Comparison of ENCODE assay signal across 21 cellular contexts in genomic region chr2:20143263-20143662, GRCh38.
DNase-seq lines count a peak whose midpoint lies in the region; ATAC-seq and TF ChIP-seq lines count a peak whose summit lies in the region.
"Had no signal": no experiment of that assay in that cellular context is flagged by ENCODE, and none has a peak within 500 bp of the region (broad histone marks: within the 10 kb centered on the region; RNA-seq: fewer than 3 reads in every experiment).

No MANE protein-coding gene starts in this region.

- no peaks in the 10 kb centered on the region for H3K27me3 Mint-ChIP-seq in mesothelial cell of epicardium (ENCODE audit: low read depth)

- intact Hi-C loops in PC-9 (cut with micrococcal nuclease; ENCODE audit: unreplicated experiment) = loop anchor here (1.0 to 2.0 kb wide), 3 partner anchors 28 to 89 kb away; no protein-coding TSS in a partner anchor
- intact Hi-C loops in head of caudate nucleus (cut with DNase I) = no loop called here

- no peak overlapping the region for H2AFZ ChIP-seq in PC-9
- H2AFZ ChIP-seq: hepatocyte had no signal

- TF ChIP-seq CTCF in AG10803 (conservative IDR thresholded peaks at IDR 0.05; ENCODE audit: low read length) (no peak), PC-9 (conservative IDR thresholded peaks at IDR 0.05) (no peak), mesothelial cell of epicardium (IDR thresholded peaks at IDR 0.05; ENCODE audit: unreplicated experiment) (no peak)

- no peak overlapping the region for H3K4me3 Mint-ChIP-seq in mesothelial cell of epicardium
- H3K4me3 Mint-ChIP-seq: activated naive CD4-positive, alpha-beta T cell treated with anti-CD3 and anti-CD28 coated beads for 36 hours; naive thymus-derived CD4-positive, alpha-beta T cell had no signal

- no peaks in the 10 kb centered on the region for H3K36me3 ChIP-seq in PC-9 (ENCODE audit: low read depth)
- H3K36me3 ChIP-seq: left ventricle myocardium inferior, tibial nerve had no signal

- peaks cover 37% of the 10 kb centered on the region for H3F3A ChIP-seq in PC-9 (ENCODE audit: insufficient read depth, low read depth)

- no peaks in the 10 kb centered on the region for H3K79me2 ChIP-seq in PC-9 (ENCODE audit: low read depth)
- H3K79me2 ChIP-seq: hepatocyte had no signal

- no peaks in the 10 kb centered on the region for H3K36me3 Mint-ChIP-seq in mesothelial cell of epicardium
- H3K36me3 Mint-ChIP-seq: naive thymus-derived CD4-positive, alpha-beta T cell had no signal

- no peaks in the 10 kb centered on the region for H4K20me1 ChIP-seq in PC-9 (ENCODE audit: insufficient read depth)

- DNase-seq in AG10803 (ENCODE audit: low read depth) = peak; percentile 58
- DNase-seq in PC-9 = peak; percentile 73 to 97
- no peak for DNase-seq in mesothelial cell of epicardium (ENCODE audit: low spot score in 2 of 2, unreplicated experiment in 2 of 2)
- no peak for DNase-seq in globus pallidus (ENCODE audit: low spot score)
- no peak for DNase-seq in head of caudate nucleus
- DNase-seq in NCI-H510A (lab: John Stamatoyannopoulos, UW) = no peak
- DNase-seq: activated CD8-positive, alpha-beta memory T cell treated with anti-CD3 and anti-CD28 coated beads, Interleukin-2, amount 50 U/mL, for 4 hours; activated naive CD4-positive, alpha-beta T cell treated with anti-CD3 and anti-CD28 coated beads for 36 hours; central memory CD4-positive, alpha-beta T cell; Kasumi-1; left ventricle myocardium inferior; naive thymus-derived CD4-positive, alpha-beta T cell; NCI-H187 treated with DMSO at 0.1 percent for 48 hours; NCI-H524 treated with DMSO at 0.1 percent for 48 hours; OCI-M1; stimulated activated CD4-positive, alpha-beta T cell treated with anti-CD3 and anti-CD28 coated beads, Interleukin-2, amount 100 ng/mL, for 24 hours had no signal

- ATAC-seq in esophagus mucosa (peak; percentile 76), HG03045 (IDR thresholded peaks at IDR 0.05; ENCODE audit: unreplicated experiment) (no peak)
- ATAC-seq: naive thymus-derived CD4-positive, alpha-beta T cell had no signal

- H3K9me3 ChIP-seq in PC-9 (ENCODE audit: insufficient read depth, low read depth) = no peaks in the 10 kb centered on the region
- H3K9me3 ChIP-seq: left ventricle myocardium inferior, tibial nerve had no signal

- CTCF ChIA-PET in PC-9 (lab: Charles Lee) = no interaction called here

- H3K9me3 Mint-ChIP-seq in mesothelial cell of epicardium = no peaks in the 10 kb centered on the region
- H3K9me3 Mint-ChIP-seq: activated naive CD4-positive, alpha-beta T cell treated with anti-CD3 and anti-CD28 coated beads for 36 hours; naive thymus-derived CD4-positive, alpha-beta T cell had no signal

- peak overlapping the region; percentile 52 for H3K27ac Mint-ChIP-seq in mesothelial cell of epicardium
- H3K27ac Mint-ChIP-seq: activated naive CD4-positive, alpha-beta T cell treated with anti-CD3 and anti-CD28 coated beads for 36 hours; naive thymus-derived CD4-positive, alpha-beta T cell had no signal

- H3K27ac ChIP-seq in PC-9 = peak overlapping the region; percentile 77
- H3K27ac ChIP-seq: HL-60, left ventricle myocardium inferior, tibial nerve had no signal

- no peaks in the 10 kb centered on the region for H3K27me3 ChIP-seq in PC-9 (ENCODE audit: insufficient read depth, low read depth)
- H3K27me3 ChIP-seq: hepatocyte, tibial nerve had no signal

- H3K4me1 ChIP-seq in PC-9 (replicated peaks; ENCODE audit: insufficient read depth) = peaks cover 77% of the 10 kb centered on the region
- H3K4me1 ChIP-seq: left ventricle myocardium inferior had no signal

- H3K9me2 ChIP-seq in PC-9 (ENCODE audit: insufficient read depth) = no peaks in the 10 kb centered on the region

- POLR2A ChIA-PET in PC-9 (lab: Charles Lee; ENCODE audit: unreplicated experiment) = interaction anchor here (0.7 kb wide), 1 partner anchor 12 kb away, joined by 4 read pairs; no protein-coding TSS in a partner anchor

- H3K4me2 ChIP-seq in PC-9 = peak overlapping the region; percentile 41
- H3K4me2 ChIP-seq: hepatocyte had no signal

- peaks cover 60% of the 10 kb centered on the region for H3K4me1 Mint-ChIP-seq in mesothelial cell of epicardium
- H3K4me1 Mint-ChIP-seq: naive thymus-derived CD4-positive, alpha-beta T cell had no signal

- H3K4me3 ChIP-seq in AG10803 (ENCODE audit: low read length) = no peak overlapping the region
- no peak overlapping the region for H3K4me3 ChIP-seq in PC-9
- H3K4me3 ChIP-seq: hepatocyte, left ventricle myocardium inferior, tibial nerve had no signal

- no TSS peak for BruUV-seq in PC-9 (replicated peaks; lab: Mats Ljungman, UMichigan)

Comparison
In these comparisons a context has a peak if more than half of its experiments do, and no peak if none do; other contexts are left out.
1. DNase-seq: peak in AG10803 (single experiment) and PC-9 (2 of 2); none in mesothelial cell of epicardium (0 of 2), globus pallidus (single experiment), head of caudate nucleus (0 of 42) and NCI-H510A (single experiment).